ENCODE assay signal across 10 cellular contexts in genomic region chr4:84493092-84493850, GRCh38. TPM values are rescaled to one million over a fixed set of nuclear protein-coding genes. Genes with fewer than 3 reads are reported as not detected.
DNase-seq lines count a peak whose midpoint lies in the region; ATAC-seq and TF ChIP-seq lines count a peak whose summit lies in the region.
"Had no signal": no experiment of that assay in that cellular context is flagged by ENCODE, and none has a peak within 500 bp of the region (broad histone marks: within the 10 kb centered on the region; RNA-seq: fewer than 3 reads in every experiment).

No MANE protein-coding gene starts in this region.

- peaks cover 2% of the 10 kb centered on the region for H3K9me3 Mint-ChIP-seq in activated CD4-positive, alpha-beta T cell treated with anti-CD3 and anti-CD28 coated beads for 36 hours (ENCODE audit: low read depth)
- H3K9me3 Mint-ChIP-seq in WTC11, result no peaks in the 10 kb centered on the region
- no peaks in the 10 kb centered on the region for H3K9me3 Mint-ChIP-seq in stimulated activated memory B cell treated with anti-CD40 and anti-IgM and Interleukin-4, amounts not matched to agents 10 μg/mL and 1 μg/mL and 100 μg/mL, for 72 hours

- ATAC-seq in activated CD4-positive, alpha-beta T cell treated with anti-CD3 and anti-CD28 coated beads for 36 hours, result peak; percentile 59
- peak; percentile 14 for ATAC-seq in WTC11
- no peak for ATAC-seq in stimulated activated memory B cell treated with anti-CD40 and anti-IgM and Interleukin-4, amounts not matched to agents 10 μg/mL and 1 μg/mL and 100 μg/mL, for 72 hours
- ATAC-seq: gastrocnemius medialis had no signal

- H3K27ac Mint-ChIP-seq in activated CD4-positive, alpha-beta T cell treated with anti-CD3 and anti-CD28 coated beads for 36 hours, result no peak overlapping the region
- H3K27ac Mint-ChIP-seq in WTC11, result no peak overlapping the region
- no peak overlapping the region for H3K27ac Mint-ChIP-seq in stimulated activated memory B cell treated with anti-CD40 and anti-IgM and Interleukin-4, amounts not matched to agents 10 μg/mL and 1 μg/mL and 100 μg/mL, for 72 hours

- H3K4me3 ChIP-seq in iPS DF 6.9 (ENCODE audit: low read length), result peak overlapping the region; percentile 18; the same call in 1 of the 2 replicates

- H3K27ac ChIP-seq in iPS DF 6.9 (ENCODE audit: low read length), result no peak overlapping the region
- H3K27ac ChIP-seq: gastrocnemius medialis had no signal

- H3K36me3 Mint-ChIP-seq in activated CD4-positive, alpha-beta T cell treated with anti-CD3 and anti-CD28 coated beads for 36 hours (ENCODE audit: low read depth), result peaks cover 3% of the 10 kb centered on the region
- H3K36me3 Mint-ChIP-seq in WTC11, result no peaks in the 10 kb centered on the region
- no peaks in the 10 kb centered on the region for H3K36me3 Mint-ChIP-seq in stimulated activated memory B cell treated with anti-CD40 and anti-IgM and Interleukin-4, amounts not matched to agents 10 μg/mL and 1 μg/mL and 100 μg/mL, for 72 hours

- DNase-seq in activated CD4-positive, alpha-beta T cell treated with anti-CD3 and anti-CD28 coated beads for 36 hours, result peak; percentile 45
- no peak for DNase-seq in activated CD4-positive, alpha-beta T cell treated with anti-CD3 and anti-CD28 coated beads for 4 hours
- peak; percentile 69 for DNase-seq in WTC11 (ENCODE audit: low spot score)
- DNase-seq in iPS DF 6.9 (ENCODE audit: low read depth, low spot score), result no peak
- DNase-seq in NOMO-1 (lab: John Stamatoyannopoulos, UW; ENCODE audit: unreplicated experiment in 2 of 2), result no peak
- DNase-seq in midbrain (lab: John Stamatoyannopoulos, UW), result no peak
- DNase-seq in activated gamma-delta T cell (lab: John Stamatoyannopoulos, UW), result no peak
- DNase-seq: activated CD4-positive, CD25-positive, alpha-beta regulatory T cell; gastrocnemius medialis had no signal

- WGBS in iPS DF 6.9 (ENCODE audit: insufficient coverage, insufficient read length), result no CpG with 5 or more reads among the region's 62 CpGs

- POLR2A ChIA-PET in activated CD4-positive, alpha-beta T cell treated with anti-CD3 and anti-CD28 coated beads for 36 hours (lab: Charles Lee), result no interaction called here
- POLR2A ChIA-PET in WTC11 (lab: Charles Lee), result no interaction called here

- CTCF ChIA-PET in activated CD4-positive, alpha-beta T cell treated with anti-CD3 and anti-CD28 coated beads for 36 hours (lab: Charles Lee), result no interaction called here
- CTCF ChIA-PET in WTC11 (lab: Charles Lee), result interaction anchor here (3.1 kb wide), 1 partner anchor 11 kb away, joined by 84 read pairs; no protein-coding TSS in a partner anchor

- no peaks in the 10 kb centered on the region for H3K36me3 ChIP-seq in iPS DF 6.9 (ENCODE audit: control insufficient read depth, insufficient read depth, low read length)
- H3K36me3 ChIP-seq: gastrocnemius medialis had no signal

- H3K4me1 Mint-ChIP-seq in activated CD4-positive, alpha-beta T cell treated with anti-CD3 and anti-CD28 coated beads for 36 hours, result peaks cover 10% of the 10 kb centered on the region
- peaks cover 51% of the 10 kb centered on the region for H3K4me1 Mint-ChIP-seq in WTC11
- H3K4me1 Mint-ChIP-seq in stimulated activated memory B cell treated with anti-CD40 and anti-IgM and Interleukin-4, amounts not matched to agents 10 μg/mL and 1 μg/mL and 100 μg/mL, for 72 hours, result peaks cover 6% of the 10 kb centered on the region

- H3K27me3 ChIP-seq in iPS DF 6.9 (ENCODE audit: control insufficient read depth, insufficient read depth, low read length), result peaks cover 76% of the 10 kb centered on the region

- peaks cover 71% of the 10 kb centered on the region for H3K27me3 Mint-ChIP-seq in activated CD4-positive, alpha-beta T cell treated with anti-CD3 and anti-CD28 coated beads for 36 hours
- H3K27me3 Mint-ChIP-seq in WTC11 (ENCODE audit: low read depth), result peaks cover 99% of the 10 kb centered on the region
- peaks cover 80% of the 10 kb centered on the region for H3K27me3 Mint-ChIP-seq in stimulated activated memory B cell treated with anti-CD40 and anti-IgM and Interleukin-4, amounts not matched to agents 10 μg/mL and 1 μg/mL and 100 μg/mL, for 72 hours

- no peaks in the 10 kb centered on the region for H3K9me3 ChIP-seq in iPS DF 6.9 (ENCODE audit: control insufficient read depth, insufficient read depth, low read length)
- H3K9me3 ChIP-seq: gastrocnemius medialis had no signal

- intact Hi-C loops in activated CD4-positive, alpha-beta T cell treated with anti-CD3 and anti-CD28 coated beads for 36 hours (cut with DNase I, micrococcal nuclease), result no loop called here

- peaks cover 9% of the 10 kb centered on the region; the same call in 1 of the 2 replicates for H3K4me1 ChIP-seq in iPS DF 6.9 (ENCODE audit: control insufficient read depth, insufficient read depth, low read length)

- H3K4me3 Mint-ChIP-seq in activated CD4-positive, alpha-beta T cell treated with anti-CD3 and anti-CD28 coated beads for 36 hours, result peak overlapping the region; percentile 33
- H3K4me3 Mint-ChIP-seq in WTC11, result peak overlapping the region; percentile 73
- peak overlapping the region; percentile 30 for H3K4me3 Mint-ChIP-seq in stimulated activated memory B cell treated with anti-CD40 and anti-IgM and Interleukin-4, amounts not matched to agents 10 μg/mL and 1 μg/mL and 100 μg/mL, for 72 hours

- no peak for TF ChIP-seq CTCF in WTC11 (IDR thresholded peaks at IDR 0.05)

TF ChIP-seq in WTC11, 78 proteins besides CTCF, POLR2A, EP300 and RAD21:
- TF ChIP-seq, protein P1, sequence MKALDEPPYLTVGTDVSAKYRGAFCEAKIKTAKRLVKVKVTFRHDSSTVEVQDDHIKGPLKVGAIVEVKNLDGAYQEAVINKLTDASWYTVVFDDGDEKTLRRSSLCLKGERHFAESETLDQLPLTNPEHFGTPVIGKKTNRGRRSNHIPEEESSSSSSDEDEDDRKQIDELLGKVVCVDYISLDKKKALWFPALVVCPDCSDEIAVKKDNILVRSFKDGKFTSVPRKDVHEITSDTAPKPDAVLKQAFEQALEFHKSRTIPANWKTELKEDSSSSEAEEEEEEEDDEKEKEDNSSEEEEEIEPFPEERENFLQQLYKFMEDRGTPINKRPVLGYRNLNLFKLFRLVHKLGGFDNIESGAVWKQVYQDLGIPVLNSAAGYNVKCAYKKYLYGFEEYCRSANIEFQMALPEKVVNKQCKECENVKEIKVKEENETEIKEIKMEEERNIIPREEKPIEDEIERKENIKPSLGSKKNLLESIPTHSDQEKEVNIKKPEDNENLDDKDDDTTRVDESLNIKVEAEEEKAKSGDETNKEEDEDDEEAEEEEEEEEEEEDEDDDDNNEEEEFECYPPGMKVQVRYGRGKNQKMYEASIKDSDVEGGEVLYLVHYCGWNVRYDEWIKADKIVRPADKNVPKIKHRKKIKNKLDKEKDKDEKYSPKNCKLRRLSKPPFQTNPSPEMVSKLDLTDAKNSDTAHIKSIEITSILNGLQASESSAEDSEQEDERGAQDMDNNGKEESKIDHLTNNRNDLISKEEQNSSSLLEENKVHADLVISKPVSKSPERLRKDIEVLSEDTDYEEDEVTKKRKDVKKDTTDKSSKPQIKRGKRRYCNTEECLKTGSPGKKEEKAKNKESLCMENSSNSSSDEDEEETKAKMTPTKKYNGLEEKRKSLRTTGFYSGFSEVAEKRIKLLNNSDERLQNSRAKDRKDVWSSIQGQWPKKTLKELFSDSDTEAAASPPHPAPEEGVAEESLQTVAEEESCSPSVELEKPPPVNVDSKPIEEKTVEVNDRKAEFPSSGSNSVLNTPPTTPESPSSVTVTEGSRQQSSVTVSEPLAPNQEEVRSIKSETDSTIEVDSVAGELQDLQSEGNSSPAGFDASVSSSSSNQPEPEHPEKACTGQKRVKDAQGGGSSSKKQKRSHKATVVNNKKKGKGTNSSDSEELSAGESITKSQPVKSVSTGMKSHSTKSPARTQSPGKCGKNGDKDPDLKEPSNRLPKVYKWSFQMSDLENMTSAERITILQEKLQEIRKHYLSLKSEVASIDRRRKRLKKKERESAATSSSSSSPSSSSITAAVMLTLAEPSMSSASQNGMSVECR (CRISPR knock-in tag; IDR thresholded peaks at IDR 0.05; ENCODE audit: borderline replicate concordance), result peak; percentile 59; the same call in 1 of the 2 replicates
- TF ChIP-seq, protein P2, sequence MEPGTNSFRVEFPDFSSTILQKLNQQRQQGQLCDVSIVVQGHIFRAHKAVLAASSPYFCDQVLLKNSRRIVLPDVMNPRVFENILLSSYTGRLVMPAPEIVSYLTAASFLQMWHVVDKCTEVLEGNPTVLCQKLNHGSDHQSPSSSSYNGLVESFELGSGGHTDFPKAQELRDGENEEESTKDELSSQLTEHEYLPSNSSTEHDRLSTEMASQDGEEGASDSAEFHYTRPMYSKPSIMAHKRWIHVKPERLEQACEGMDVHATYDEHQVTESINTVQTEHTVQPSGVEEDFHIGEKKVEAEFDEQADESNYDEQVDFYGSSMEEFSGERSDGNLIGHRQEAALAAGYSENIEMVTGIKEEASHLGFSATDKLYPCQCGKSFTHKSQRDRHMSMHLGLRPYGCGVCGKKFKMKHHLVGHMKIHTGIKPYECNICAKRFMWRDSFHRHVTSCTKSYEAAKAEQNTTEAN (CRISPR knock-in tag; IDR thresholded peaks at IDR 0.05), result no peak
- TF ChIP-seq KAT7 (CRISPR knock-in tag; IDR thresholded peaks at IDR 0.05; ENCODE audit: borderline replicate concordance), result 0 out of 2 replicates have a peak, but pooled peaks have one; percentile 43
- TF ChIP-seq, protein P3, sequence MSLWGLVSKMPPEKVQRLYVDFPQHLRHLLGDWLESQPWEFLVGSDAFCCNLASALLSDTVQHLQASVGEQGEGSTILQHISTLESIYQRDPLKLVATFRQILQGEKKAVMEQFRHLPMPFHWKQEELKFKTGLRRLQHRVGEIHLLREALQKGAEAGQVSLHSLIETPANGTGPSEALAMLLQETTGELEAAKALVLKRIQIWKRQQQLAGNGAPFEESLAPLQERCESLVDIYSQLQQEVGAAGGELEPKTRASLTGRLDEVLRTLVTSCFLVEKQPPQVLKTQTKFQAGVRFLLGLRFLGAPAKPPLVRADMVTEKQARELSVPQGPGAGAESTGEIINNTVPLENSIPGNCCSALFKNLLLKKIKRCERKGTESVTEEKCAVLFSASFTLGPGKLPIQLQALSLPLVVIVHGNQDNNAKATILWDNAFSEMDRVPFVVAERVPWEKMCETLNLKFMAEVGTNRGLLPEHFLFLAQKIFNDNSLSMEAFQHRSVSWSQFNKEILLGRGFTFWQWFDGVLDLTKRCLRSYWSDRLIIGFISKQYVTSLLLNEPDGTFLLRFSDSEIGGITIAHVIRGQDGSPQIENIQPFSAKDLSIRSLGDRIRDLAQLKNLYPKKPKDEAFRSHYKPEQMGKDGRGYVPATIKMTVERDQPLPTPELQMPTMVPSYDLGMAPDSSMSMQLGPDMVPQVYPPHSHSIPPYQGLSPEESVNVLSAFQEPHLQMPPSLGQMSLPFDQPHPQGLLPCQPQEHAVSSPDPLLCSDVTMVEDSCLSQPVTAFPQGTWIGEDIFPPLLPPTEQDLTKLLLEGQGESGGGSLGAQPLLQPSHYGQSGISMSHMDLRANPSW (CRISPR knock-in tag; conservative IDR thresholded peaks at IDR 0.05; ENCODE audit: low read depth), result no peak

RNA-seq across cellular contexts. Expression of gene NKX6-1, which starts 5.8 kb away (rescaled TPM):
- total RNA-seq in activated CD4-positive, alpha-beta T cell treated with anti-CD3 and anti-CD28 coated beads for 36 hours, result not detected
- 0.09 to 0.14 TPM (median 0.09 TPM) in 3 replicates for total RNA-seq in WTC11 (2021)
- total RNA-seq: gastrocnemius medialis had no signal

Comparison
In these comparisons a context has a peak if more than half of its experiments do, and no peak if none do; other contexts are left out.
1. DNase-seq: peak in activated CD4-positive, alpha-beta T cell treated with anti-CD3 and anti-CD28 coated beads for 36 hours (single experiment) and WTC11 (single experiment); none in activated CD4-positive, alpha-beta T cell treated with anti-CD3 and anti-CD28 coated beads for 4 hours (0 of 2), iPS DF 6.9 (single experiment), NOMO-1 (0 of 2), midbrain (single experiment) and activated gamma-delta T cell (single experiment).
2. Peak in every context shown above with its lines, with median percentiles within 50 percentile points of each other: H3K4me3 Mint-ChIP-seq.